Comparison of ENCODE assay signal across 14 cellular contexts in the genomic region with DNA sequence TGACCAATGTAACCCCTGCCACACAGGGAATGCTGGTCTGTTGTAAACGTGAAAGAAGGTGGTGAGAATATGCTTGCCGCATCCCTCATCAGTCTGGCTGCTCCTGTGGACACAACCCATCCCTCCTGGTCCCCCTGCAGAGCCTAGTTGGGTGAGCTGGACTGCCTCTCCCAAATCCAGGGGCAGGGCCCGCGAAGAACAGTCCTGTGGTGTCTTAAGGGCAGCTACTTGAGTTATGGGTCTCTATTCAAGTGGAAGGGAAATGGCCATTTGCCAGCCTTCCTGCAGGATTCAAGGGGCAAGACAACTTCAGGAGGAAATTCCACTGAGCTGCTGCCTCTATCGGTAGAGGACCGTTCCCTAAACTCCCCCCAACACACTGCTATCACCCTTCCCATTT.
"Had no signal": no experiment of that assay in that cellular context is flagged by ENCODE, and none has a peak within 500 bp of the region (broad histone marks: within the 10 kb centered on the region; RNA-seq: fewer than 3 reads in every experiment).

No MANE protein-coding gene starts in this region.

- H3K27ac ChIP-seq: upper lobe of right lung had no signal

- H3K9me3 Mint-ChIP-seq: activated naive CD8-positive, alpha-beta T cell treated with anti-CD3 and anti-CD28 coated beads, Interleukin-2, amount 50 U/mL, for 24 hours; activated T-cell treated with anti-CD3 and anti-CD28 coated beads, Interleukin-2, amount 50 U/mL, for 4 hours; endodermal cell; stimulated activated naive CD8-positive, alpha-beta T cell treated with anti-CD3 and anti-CD28 coated beads, Interleukin-15, Interleukin-2, amounts not matched to agents 100 ng/mL and 50 ng/mL, for 24 hours had no signal

- H3K9me3 ChIP-seq: upper lobe of right lung had no signal

- H3K4me1 ChIP-seq: upper lobe of right lung had no signal

- ATAC-seq: activated naive CD8-positive, alpha-beta T cell treated with anti-CD3 and anti-CD28 coated beads, Interleukin-2, amount 50 U/mL, for 24 hours; activated T-cell treated with anti-CD3 and anti-CD28 coated beads, Interleukin-2, amount 50 U/mL, for 4 hours; upper lobe of right lung had no signal

- DNase-seq: activated CD4-positive, alpha-beta T cell treated with anti-CD3 and anti-CD28 coated beads, Interleukin-2, amount 50 U/mL, for 4 hours; activated gamma-delta T cell treated with Interleukin-2 at 50 U/mL for 16 hours; activated naive CD8-positive, alpha-beta T cell treated with anti-CD3 and anti-CD28 coated beads, Interleukin-2, amount 50 U/mL, for 24 hours; activated T-cell treated with anti-CD3 and anti-CD28 coated beads, Interleukin-2, amount 50 U/mL, for 4 hours; cerebellar nuclear complex; dermis blood vessel endothelial cell; endodermal cell; hypothalamus; left cardiac atrium; stimulated activated CD4-positive, alpha-beta T cell treated with anti-CD3 and anti-CD28 coated beads, Interleukin-2, amount 100 ng/mL, for 48 hours; T-helper 2 cell; upper lobe of right lung had no signal

- H3K27me3 Mint-ChIP-seq: activated naive CD8-positive, alpha-beta T cell treated with anti-CD3 and anti-CD28 coated beads, Interleukin-2, amount 50 U/mL, for 24 hours; stimulated activated naive CD8-positive, alpha-beta T cell treated with anti-CD3 and anti-CD28 coated beads, Interleukin-15, Interleukin-2, amounts not matched to agents 100 ng/mL and 50 ng/mL, for 24 hours had no signal

- H3K36me3 ChIP-seq: upper lobe of right lung had no signal

- H3K27ac Mint-ChIP-seq: activated naive CD8-positive, alpha-beta T cell treated with anti-CD3 and anti-CD28 coated beads, Interleukin-2, amount 50 U/mL, for 24 hours; endodermal cell; stimulated activated naive CD8-positive, alpha-beta T cell treated with anti-CD3 and anti-CD28 coated beads, Interleukin-15, Interleukin-2, amounts not matched to agents 100 ng/mL and 50 ng/mL, for 24 hours had no signal

- H3K4me3 Mint-ChIP-seq: activated naive CD8-positive, alpha-beta T cell treated with anti-CD3 and anti-CD28 coated beads, Interleukin-2, amount 50 U/mL, for 24 hours; activated T-cell treated with anti-CD3 and anti-CD28 coated beads, Interleukin-2, amount 50 U/mL, for 4 hours; endodermal cell; stimulated activated naive CD8-positive, alpha-beta T cell treated with anti-CD3 and anti-CD28 coated beads, Interleukin-15, Interleukin-2, amounts not matched to agents 100 ng/mL and 50 ng/mL, for 24 hours had no signal

- H3K4me3 ChIP-seq: lung, upper lobe of right lung had no signal

- H3K27me3 ChIP-seq: upper lobe of right lung had no signal
